Comparison of ENCODE assay signal across 20 cellular contexts in genomic region chr2:170737406-170737805, GRCh38. TPM values are rescaled to one million over a fixed set of nuclear protein-coding genes. Genes with fewer than 3 reads are reported as not detected.
DNase-seq lines count a peak whose midpoint lies in the region; ATAC-seq, FAIRE-seq and TF ChIP-seq lines count a peak whose summit lies in the region.
"Had no signal": no experiment of that assay in that cellular context is flagged by ENCODE, and none has a peak within 500 bp of the region (broad histone marks: within the 10 kb centered on the region; RNA-seq: fewer than 3 reads in every experiment).

No MANE protein-coding gene starts in this region.

- H3K4me1 ChIP-seq in breast epithelium (no peaks in the 10 kb centered on the region), RWPE2 (ENCODE audit: insufficient read depth, poor library complexity, severe bottlenecking) (peaks cover 16% of the 10 kb centered on the region), keratinocyte (ENCODE audit: control insufficient read depth, extremely low read depth, insufficient read depth, low read length) (peaks cover 29% of the 10 kb centered on the region), uterus (no peaks in the 10 kb centered on the region)
- H3K4me1 ChIP-seq: BLaER1 had no signal

- POLR2A ChIA-PET in MCF 10A (lab: Yijun Ruan, JAX), result interaction anchor here (1.1 to 2.5 kb wide), 3 partner anchors 9 to 220 kb away, joined by 3 to 21 read pairs (median 3); partner anchors contain the start of gene ERICH2

- CTCF ChIA-PET in MCF 10A (lab: Yijun Ruan, JAX), result interaction anchor here (0.6 to 1.9 kb wide), 4 partner anchors 75 to 348 kb away, joined by 3 to 16 read pairs (median 4); no protein-coding TSS in a partner anchor

- no peak overlapping the region for H3K9ac ChIP-seq in keratinocyte (ENCODE audit: control insufficient read depth, extremely low read depth, insufficient read depth, low read length)
- H3K9ac ChIP-seq: BLaER1 had no signal

- peaks cover 14% of the 10 kb centered on the region for H3K4me1 Mint-ChIP-seq in MCF 10A (ENCODE audit: insufficient read depth, unreplicated experiment)
- H3K4me1 Mint-ChIP-seq: CD4-positive, alpha-beta memory T cell; GM23338 had no signal

- H3K36me3 Mint-ChIP-seq in MCF 10A (ENCODE audit: insufficient read depth, unreplicated experiment), result no peaks in the 10 kb centered on the region
- H3K36me3 Mint-ChIP-seq: CD14-positive monocyte; CD4-positive, alpha-beta memory T cell had no signal

- intact Hi-C loops in MCF 10A (cut with micrococcal nuclease) (loop anchor here (5.0 kb wide), 1 partner anchor 35 kb away; the partner anchor contains the start of gene ERICH2), breast epithelium (cut with DNase I; ENCODE audit: low total_unique reads) (no loop called here), uterus (cut with DNase I; ENCODE audit: low total_unique reads) (no loop called here)

- H3K9me3 ChIP-seq in breast epithelium (no peaks in the 10 kb centered on the region), RWPE2 (ENCODE audit: severe bottlenecking) (no peaks in the 10 kb centered on the region), keratinocyte (ENCODE audit: control insufficient read depth, low read depth, low read length) (no peaks in the 10 kb centered on the region), uterus (no peaks in the 10 kb centered on the region)
- H3K9me3 ChIP-seq: BLaER1 had no signal

- no peak overlapping the region for H2AFZ ChIP-seq in keratinocyte (ENCODE audit: control insufficient read depth, low read length)
- H2AFZ ChIP-seq: GM23338 had no signal

- ATAC-seq in RWPE2 (ENCODE audit: low read depth), result no peak
- ATAC-seq in HG02623 (IDR thresholded peaks at IDR 0.05; ENCODE audit: unreplicated experiment), result no peak
- ATAC-seq: GM23338, HCT116 had no signal

- dilution Hi-C loops in keratinocyte (cut with MboI; ENCODE audit: extremely low pct_ligation_motif_present, low sequenced_read_pairs), result no loop called here

- no peak for TF ChIP-seq POLR2A in breast epithelium (IDR thresholded peaks at IDR 0.05)
- no peak for TF ChIP-seq POLR2A in uterus (IDR thresholded peaks at IDR 0.05)

- H3K9me3 Mint-ChIP-seq in MCF 10A (ENCODE audit: unreplicated experiment), result no peaks in the 10 kb centered on the region

- peak; percentile 48 for FAIRE-seq in keratinocyte (lab: Jason Lieb, UNC)
- FAIRE-seq: HTR-8/SVneo had no signal

- no peaks in the 10 kb centered on the region for H3K79me2 ChIP-seq in keratinocyte (ENCODE audit: control insufficient read depth, insufficient read depth, low read length)

- BruUV-seq in MCF 10A (replicated peaks; lab: Mats Ljungman, UMichigan), result no TSS peak

- TF ChIP-seq CTCF in MCF 10A (IDR thresholded peaks at IDR 0.05; ENCODE audit: unreplicated experiment) (no peak), breast epithelium (IDR thresholded peaks at IDR 0.05) (no peak), RWPE2 (IDR thresholded peaks at IDR 0.05; ENCODE audit: poor library complexity, severe bottlenecking) (no peak), keratinocyte (optimal IDR thresholded peaks at IDR 0.05 in 1 of 3, IDR thresholded peaks at IDR 0.05 in 1 of 3, conservative IDR thresholded peaks at IDR 0.05 in 1 of 3; ENCODE audit: extremely low read depth in 1 of 3, insufficient read depth in 2 of 3, low read length in 3 of 3) (no peak), uterus (IDR thresholded peaks at IDR 0.05) (no peak)

- H3K4me3 ChIP-seq in breast epithelium (no peak overlapping the region), RWPE2 (ENCODE audit: severe bottlenecking) (no peak overlapping the region), keratinocyte (ENCODE audit: control insufficient read depth in 2 of 3, extremely low read depth in 1 of 3, insufficient read depth in 2 of 3, low read depth in 1 of 3, low read length in 3 of 3) (no peak overlapping the region), uterus (no peak overlapping the region)
- H3K4me3 ChIP-seq: BLaER1, GM23338 had no signal

- H3K27me3 Mint-ChIP-seq in MCF 10A (ENCODE audit: insufficient read depth, unreplicated experiment), result no peaks in the 10 kb centered on the region

- H3K9me1 ChIP-seq in keratinocyte (ENCODE audit: control insufficient read depth, extremely low read depth, insufficient read depth, low read length), result no peaks in the 10 kb centered on the region

- H3K27me3 ChIP-seq in breast epithelium (no peaks in the 10 kb centered on the region), RWPE2 (ENCODE audit: insufficient read depth, poor library complexity, severe bottlenecking) (no peaks in the 10 kb centered on the region), keratinocyte (ENCODE audit: control insufficient read depth, extremely low read depth, insufficient read depth, low read length) (no peaks in the 10 kb centered on the region), uterus (no peaks in the 10 kb centered on the region)
- H3K27me3 ChIP-seq: BLaER1 had no signal

- peak overlapping the region; percentile 98 for H3K27ac Mint-ChIP-seq in MCF 10A (ENCODE audit: low read depth, unreplicated experiment)
- H3K27ac Mint-ChIP-seq: CD4-positive, alpha-beta memory T cell; GM23338; HFFc6 had no signal

- no peak overlapping the region for H3K4me2 ChIP-seq in keratinocyte (ENCODE audit: control insufficient read depth, extremely low read depth, insufficient read depth, low read depth, low read length)
- H3K4me2 ChIP-seq: BLaER1, GM23338 had no signal

- H3K4me3 Mint-ChIP-seq in MCF 10A (ENCODE audit: unreplicated experiment), result no peak overlapping the region
- H3K4me3 Mint-ChIP-seq: CD4-positive, alpha-beta memory T cell; GM23338; HFFc6 had no signal

- H4K20me1 ChIP-seq in keratinocyte (ENCODE audit: control insufficient read depth, extremely low read depth, insufficient read depth, low read length), result no peaks in the 10 kb centered on the region
- H4K20me1 ChIP-seq: BLaER1 had no signal

- no peaks in the 10 kb centered on the region for H3K36me3 ChIP-seq in breast epithelium
- no peaks in the 10 kb centered on the region for H3K36me3 ChIP-seq in RWPE2 (ENCODE audit: low read depth)
- H3K36me3 ChIP-seq in keratinocyte (ENCODE audit: control insufficient read depth in 2 of 2, extremely low read depth in 1 of 2, insufficient read depth in 2 of 2, low read length in 2 of 2), result no peaks in the 10 kb centered on the region
- no peaks in the 10 kb centered on the region for H3K36me3 ChIP-seq in uterus
- H3K36me3 ChIP-seq: BLaER1 had no signal

- DNase-seq in MCF 10A (ENCODE audit: unreplicated experiment), result no peak
- DNase-seq in breast epithelium (ENCODE audit: low spot score in 2 of 2), result no peak
- no peak for DNase-seq in RWPE2 (ENCODE audit: low spot score)
- DNase-seq in keratinocyte (ENCODE audit: low read depth, low spot score), result no peak
- no peak for DNase-seq in mucosa of gallbladder (ENCODE audit: low spot score)
- no peak for DNase-seq in uterus
- DNase-seq: CD4-positive, alpha-beta memory T cell; DMS79 treated with DMSO at 0.1 percent for 48 hours; GF-D8; H7; HFFc6 had no signal

- H3K27ac ChIP-seq in breast epithelium (no peak overlapping the region), RWPE2 (ENCODE audit: poor library complexity, severe bottlenecking) (peak overlapping the region; percentile 100), keratinocyte (ENCODE audit: control insufficient read depth, insufficient read depth, low read length) (no peak overlapping the region), uterus (no peak overlapping the region)
- H3K27ac ChIP-seq: 22Rv1, BLaER1 had no signal

RNA-seq across cellular contexts. Expression of gene SP5, which starts 22.3 kb away (rescaled TPM):
- total RNA-seq in MCF 10A (2022), result not detected in 2 replicates
- 1 to 10 TPM; 1.5 to 7.9 (median 5.8) TPM for total RNA-seq in breast epithelium
- polyA plus RNA-seq in keratinocyte, result not detected in 3 replicates
- polyA plus RNA-seq in keratinocyte (2011; ENCODE audit: low read depth), result not detected
- not detected in 2 replicates for polyA plus RNA-seq in keratinocyte (2011; cell fraction: cytosol; rRNA removed)
- not detected in 2 replicates for polyA plus RNA-seq in keratinocyte (2011; cell fraction: nucleus; rRNA removed)
- 0.05 TPM in 1 of 2 replicates, not detected in the other for polyA plus RNA-seq in keratinocyte (2012; ENCODE audit: low replicate concordance)
- not detected in 3 replicates for polyA minus RNA-seq in keratinocyte
- not detected for polyA minus RNA-seq in keratinocyte (2011; cell fraction: cytosol; rRNA and poly(A)+ RNA removed)
- polyA minus RNA-seq in keratinocyte (2011; cell fraction: nucleus; rRNA and poly(A)+ RNA removed), result not detected in 2 replicates
- 1.8 TPM for total RNA-seq in mucosa of gallbladder
- total RNA-seq in uterus, result 1 to 10 TPM in 2 of 4 donors, under 1 TPM in 1, not detected in 1; 0.90 to 4.2 (median 1.0) TPM
- total RNA-seq: A673; CD4-positive, alpha-beta memory T cell; HFFc6 had no signal
- polyA plus RNA-seq: AG04450; CD14-positive monocyte; CD4-positive, alpha-beta memory T cell had no signal

RNA-seq across cellular contexts. Expression of gene ERICH2, which starts 32.8 kb away (rescaled TPM):
- total RNA-seq in MCF 10A (2022) (7.2 and 22.4 TPM in 2 replicates), breast epithelium (under 1 TPM in 1 of 3 donors, not detected in 2; 0.80 TPM), mucosa of gallbladder (0.86 TPM), uterus (1 to 10 TPM in 1 of 4 donors, not detected in 3; 2.2 TPM)
- polyA plus RNA-seq in keratinocyte, result 0.41 to 1.3 TPM (median 0.45 TPM) in 3 replicates
- polyA plus RNA-seq in keratinocyte (2011; ENCODE audit: low read depth), result 5.9 TPM
- polyA plus RNA-seq in keratinocyte (2011; cell fraction: cytosol; rRNA removed), result 0.79 and 1.5 TPM in 2 replicates
- 0.88 TPM in 1 of 2 replicates, not detected in the other for polyA plus RNA-seq in keratinocyte (2011; cell fraction: nucleus; rRNA removed)
- polyA plus RNA-seq in keratinocyte (2012; ENCODE audit: low replicate concordance), result 1.2 and 1.7 TPM in 2 replicates
- polyA minus RNA-seq in keratinocyte, result not detected in 3 replicates
- polyA minus RNA-seq in keratinocyte (2011; cell fraction: cytosol; rRNA and poly(A)+ RNA removed), result not detected
- not detected in 2 replicates for polyA minus RNA-seq in keratinocyte (2011; cell fraction: nucleus; rRNA and poly(A)+ RNA removed)
- total RNA-seq: A673; CD4-positive, alpha-beta memory T cell; GM23338; H7; HFFc6 had no signal
- polyA plus RNA-seq: AG04450, CD14-positive monocyte had no signal
